Comparison of ENCODE assay signal across 16 cellular contexts in the genomic region with DNA sequence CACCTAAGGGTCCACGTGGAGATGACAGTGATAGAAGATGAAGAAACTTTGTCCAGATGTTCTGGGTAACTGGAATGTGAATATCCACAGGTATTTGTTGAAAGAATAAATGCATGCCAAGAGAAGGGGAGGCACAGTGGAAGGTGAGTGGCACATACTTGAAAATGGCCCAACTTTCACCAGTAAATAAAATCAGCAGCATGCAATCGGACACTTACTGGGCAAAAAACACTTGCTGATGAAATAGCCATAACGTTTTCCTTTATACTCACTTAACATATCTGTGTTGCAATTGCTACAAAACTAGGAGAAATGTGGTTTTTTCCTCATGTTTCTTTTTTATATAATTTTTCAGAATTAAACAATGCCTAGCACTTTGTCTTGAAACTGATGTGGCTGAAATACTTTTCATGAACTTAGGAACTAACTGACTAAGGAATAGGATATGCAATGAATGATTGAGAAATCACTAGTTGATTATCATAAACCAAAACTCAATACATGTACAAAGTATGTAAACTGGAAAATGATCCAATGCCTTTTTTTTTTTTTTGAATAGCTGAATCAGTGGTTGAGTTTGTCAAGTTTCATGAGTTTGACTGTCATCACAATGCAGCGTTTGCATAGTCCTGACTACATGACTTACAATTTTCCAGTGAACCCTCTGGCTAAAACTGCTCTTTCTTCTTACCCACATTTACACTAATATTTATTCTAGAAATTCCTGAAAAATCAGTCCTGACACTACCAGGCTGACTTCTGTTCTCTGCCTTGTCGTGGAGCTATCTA.
DNase-seq lines count a peak whose midpoint lies in the region; ATAC-seq and TF ChIP-seq lines count a peak whose summit lies in the region.
"Had no signal": no experiment of that assay in that cellular context is flagged by ENCODE, and none has a peak within 500 bp of the region (broad histone marks: within the 10 kb centered on the region; RNA-seq: fewer than 3 reads in every experiment).

No MANE protein-coding gene starts in this region.

- H3K27me3 ChIP-seq in IMR-90 (ENCODE audit: control insufficient read depth, insufficient read depth, low read length) (no peaks in the 10 kb centered on the region; the same call in 1 of the 2 replicates), left lung (no peaks in the 10 kb centered on the region), thymus (ENCODE audit: control insufficient read depth, insufficient read depth) (no peaks in the 10 kb centered on the region)

- WGBS in IMR-90 (ENCODE audit: extremely low coverage in 2 of 2, insufficient read length in 1 of 2), 2 experiments, result 10% methylated on average over 2 of the region's 5 CpGs; no CpG with 5 or more reads in 1 of the 2 experiments
- 88% methylated on average over 5 of the region's 5 CpGs for WGBS in thymus

- POLR2A ChIA-PET in IMR-90 (lab: Charles Lee; ENCODE audit: unreplicated experiment), result interaction anchor here (0.6 kb wide), 1 partner anchor 614 kb away, joined by 4 read pairs; no protein-coding TSS in a partner anchor

- no peak overlapping the region for H3K23ac ChIP-seq in IMR-90 (ENCODE audit: low read depth, low read length)

- no peak overlapping the region for H3K4me2 ChIP-seq in IMR-90 (ENCODE audit: low read depth, low read length)

- no peak overlapping the region for H3K27ac Mint-ChIP-seq in activated T-helper 2 cell treated with anti-CD3 and anti-CD28 coated beads, Interferon-gamma antibody, Interleukin-2, Interleukin-4, amounts not matched to agents 10 μg/mL and 5 μg/mL and 100 μg/mL, durations not matched to agents 14 hours and 24 hours and 36 hours
- H3K27ac Mint-ChIP-seq: activated CD4-positive, alpha-beta T cell treated with anti-CD3 and anti-CD28 coated beads for 36 hours; immature natural killer cell had no signal

- no peak overlapping the region for H2BK5ac ChIP-seq in IMR-90 (ENCODE audit: low read depth, low read length, poor library complexity, severe bottlenecking)

- no peaks in the 10 kb centered on the region for H3K9me1 ChIP-seq in IMR-90 (ENCODE audit: insufficient read depth, low read length)

- no peak overlapping the region for H4K91ac ChIP-seq in IMR-90 (ENCODE audit: insufficient read depth, low read depth, low read length)

- no peak overlapping the region for H2AFZ ChIP-seq in IMR-90 (replicated peaks; ENCODE audit: low read length, poor library complexity)
- H2AFZ ChIP-seq: parathyroid adenoma had no signal

- no peak overlapping the region for H2BK15ac ChIP-seq in IMR-90 (ENCODE audit: low read depth, low read length)

- no peaks in the 10 kb centered on the region for H3K79me1 ChIP-seq in IMR-90 (ENCODE audit: low read depth in 1 of 2, low read length in 2 of 2)

- no peak overlapping the region for H2BK120ac ChIP-seq in IMR-90 (ENCODE audit: low read depth, low read length)

- H3K56ac ChIP-seq in IMR-90 (ENCODE audit: extremely low read depth, insufficient read depth, low read length), result no peak overlapping the region

- DNase-seq in IMR-90 (peak; percentile 30), choroid plexus epithelial cell (ENCODE audit: low read depth) (peak; percentile 81), left lung (no peak), hepatic stellate cell (ENCODE audit: low spot score) (no peak)
- DNase-seq in activated T-helper 2 cell treated with anti-CD3 and anti-CD28 coated beads, Interferon-gamma antibody, Interleukin-2, Interleukin-4, amounts not matched to agents 10 μg/mL and 5 μg/mL and 100 μg/mL, durations not matched to agents 14 hours and 24 hours and 36 hours (ENCODE audit: low spot score), result no peak
- DNase-seq: activated CD4-positive, alpha-beta T cell treated with anti-CD3 and anti-CD28 coated beads for 36 hours; activated T-cell treated with anti-CD3 and anti-CD28 coated beads, Interleukin-2, amount 50 U/mL, for 1 hour; dermis blood vessel endothelial cell; GDM1; immature natural killer cell; NCI-H1105 treated with DMSO at 0.1 percent for 48 hours; T-helper 2 cell had no signal

- H3K4me1 ChIP-seq in IMR-90 (ENCODE audit: control insufficient read depth, insufficient read depth, low read length) (peaks cover 2% of the 10 kb centered on the region; the same call in 1 of the 2 replicates), left lung (peaks cover 0 to 5% of the 10 kb centered on the region in 2 donors), thymus (ENCODE audit: control insufficient read depth, insufficient read depth, low read length) (no peaks in the 10 kb centered on the region)
- H3K4me1 ChIP-seq: parathyroid adenoma had no signal

- H2AK9ac ChIP-seq in IMR-90 (replicated peaks; ENCODE audit: low read depth, low read length, poor library complexity), result no peak overlapping the region

- BruUV-seq in IMR-90 (replicated peaks; lab: Mats Ljungman, UMichigan), result no TSS peak

- no peaks in the 10 kb centered on the region for H3K9me3 Mint-ChIP-seq in activated T-helper 2 cell treated with anti-CD3 and anti-CD28 coated beads, Interferon-gamma antibody, Interleukin-2, Interleukin-4, amounts not matched to agents 10 μg/mL and 5 μg/mL and 100 μg/mL, durations not matched to agents 14 hours and 24 hours and 36 hours
- H3K9me3 Mint-ChIP-seq: immature natural killer cell had no signal

- no peak overlapping the region for H4K8ac ChIP-seq in IMR-90 (ENCODE audit: low read depth in 2 of 2, low read length in 2 of 2)

- intact Hi-C loops in IMR-90 (cut with micrococcal nuclease) (no loop called here), left lung (cut with DNase I) (no loop called here)
- intact Hi-C loops in activated T-helper 2 cell treated with anti-CD3 and anti-CD28 coated beads, Interferon-gamma antibody, Interleukin-2, Interleukin-4, amounts not matched to agents 10 μg/mL and 5 μg/mL and 100 μg/mL, durations not matched to agents 14 hours and 24 hours and 36 hours (cut with micrococcal nuclease), result no loop called here

- dilution Hi-C loops in IMR-90 (cut with HindIII; ENCODE audit: low sequenced_read_pairs, unreplicated experiment), result no loop called here

- no peak overlapping the region for H3K4ac ChIP-seq in IMR-90 (ENCODE audit: low read depth, low read length)

- H3K27ac ChIP-seq in IMR-90 (ENCODE audit: insufficient read depth, low read length) (peak overlapping the region; percentile 15; the same call in 1 of the 2 replicates), left lung (no peak overlapping the region), thymus (ENCODE audit: low read depth) (peak overlapping the region; percentile 10)
- H3K27ac ChIP-seq: parathyroid adenoma had no signal

- no peak for TF ChIP-seq RAD21 in IMR-90 (IDR thresholded peaks at IDR 0.05; ENCODE audit: low read length)

- H3K4me1 Mint-ChIP-seq in activated T-helper 2 cell treated with anti-CD3 and anti-CD28 coated beads, Interferon-gamma antibody, Interleukin-2, Interleukin-4, amounts not matched to agents 10 μg/mL and 5 μg/mL and 100 μg/mL, durations not matched to agents 14 hours and 24 hours and 36 hours (ENCODE audit: low read depth), result peaks cover 2% of the 10 kb centered on the region
- H3K4me1 Mint-ChIP-seq: immature natural killer cell had no signal

- ATAC-seq in IMR-90 (ENCODE audit: low read depth), result peak; percentile 70
- ATAC-seq in left lung, result peak; percentile 32
- no peak for ATAC-seq in GM19455 (IDR thresholded peaks at IDR 0.05; ENCODE audit: unreplicated experiment)
- ATAC-seq in GM19023 (IDR thresholded peaks at IDR 0.05; ENCODE audit: unreplicated experiment), result no peak
- ATAC-seq: activated CD4-positive, alpha-beta T cell treated with anti-CD3 and anti-CD28 coated beads for 36 hours had no signal

- no peak overlapping the region for H4K5ac ChIP-seq in IMR-90 (ENCODE audit: low read depth, low read length)

- H2AK5ac ChIP-seq in IMR-90 (ENCODE audit: low read depth, low read length), result no peak overlapping the region

- no peaks in the 10 kb centered on the region for H3K9me3 ChIP-seq in IMR-90 (ENCODE audit: control insufficient read depth, insufficient read depth, low read length)
- H3K9me3 ChIP-seq in left lung, result no peaks in the 10 kb centered on the region
- H3K9me3 ChIP-seq in thymus (ENCODE audit: control insufficient read depth), result no peaks in the 10 kb centered on the region

- no peaks in the 10 kb centered on the region for H3K27me3 Mint-ChIP-seq in activated T-helper 2 cell treated with anti-CD3 and anti-CD28 coated beads, Interferon-gamma antibody, Interleukin-2, Interleukin-4, amounts not matched to agents 10 μg/mL and 5 μg/mL and 100 μg/mL, durations not matched to agents 14 hours and 24 hours and 36 hours (ENCODE audit: low read depth)

- no peak for TF ChIP-seq POLR2A in IMR-90 (IDR thresholded peaks at IDR 0.05; ENCODE audit: low read depth, low read length)

- H3K4me3 Mint-ChIP-seq in activated T-helper 2 cell treated with anti-CD3 and anti-CD28 coated beads, Interferon-gamma antibody, Interleukin-2, Interleukin-4, amounts not matched to agents 10 μg/mL and 5 μg/mL and 100 μg/mL, durations not matched to agents 14 hours and 24 hours and 36 hours (ENCODE audit: low read depth), result no peak overlapping the region
- H3K4me3 Mint-ChIP-seq: activated CD4-positive, alpha-beta T cell treated with anti-CD3 and anti-CD28 coated beads for 36 hours; immature natural killer cell had no signal

- CTCF ChIA-PET in IMR-90 (lab: Yijun Ruan, JAX), result interaction anchor here (0.6 to 1.8 kb wide), 2 partner anchors 8 to 13 kb away, joined by 4 to 6 read pairs; no protein-coding TSS in a partner anchor

- H2BK20ac ChIP-seq in IMR-90 (ENCODE audit: low read depth, low read length), result no peak overlapping the region

- H3K18ac ChIP-seq in IMR-90 (ENCODE audit: low read depth, low read length), result no peak overlapping the region

- in situ Hi-C loops in IMR-90 (cut with MboI; ENCODE audit: low sequenced_read_pairs), result no loop called here

- H3K4me3 ChIP-seq in IMR-90 (ENCODE audit: insufficient read depth, low read depth, low read length) (no peak overlapping the region), choroid plexus epithelial cell (ENCODE audit: low read depth, low read length) (no peak overlapping the region), left lung (no peak overlapping the region), thymus (ENCODE audit: low read length) (no peak overlapping the region)

- no peak overlapping the region for H3K14ac ChIP-seq in IMR-90 (replicated peaks; ENCODE audit: low read depth, low read length)

- H3K36me3 ChIP-seq in IMR-90 (ENCODE audit: control insufficient read depth, insufficient read depth, low read length), result no peaks in the 10 kb centered on the region
- H3K36me3 ChIP-seq in left lung, result no peaks in the 10 kb centered on the region
- H3K36me3 ChIP-seq in thymus (ENCODE audit: control insufficient read depth, insufficient read depth), result no peaks in the 10 kb centered on the region

- no peak overlapping the region for H3K9ac ChIP-seq in IMR-90 (ENCODE audit: low read depth, low read length)
- H3K9ac ChIP-seq: parathyroid adenoma had no signal

- H3K36me3 Mint-ChIP-seq in activated T-helper 2 cell treated with anti-CD3 and anti-CD28 coated beads, Interferon-gamma antibody, Interleukin-2, Interleukin-4, amounts not matched to agents 10 μg/mL and 5 μg/mL and 100 μg/mL, durations not matched to agents 14 hours and 24 hours and 36 hours (ENCODE audit: low read depth), result no peaks in the 10 kb centered on the region
- H3K36me3 Mint-ChIP-seq: immature natural killer cell had no signal

- TF ChIP-seq CTCF in IMR-90 (conservative IDR thresholded peaks at IDR 0.05; ENCODE audit: low read depth, low read length), result no peak
- no peak for TF ChIP-seq CTCF in choroid plexus epithelial cell (conservative IDR thresholded peaks at IDR 0.05; ENCODE audit: low read depth, low read length)
- TF ChIP-seq CTCF in left lung (IDR thresholded peaks at IDR 0.05), result no peak

- H4K20me1 ChIP-seq in IMR-90 (ENCODE audit: insufficient read depth, low read length), result no peaks in the 10 kb centered on the region

Comparison
In these comparisons a context has a peak if more than half of its experiments do, and no peak if none do; other contexts are left out.
1. ATAC-seq: peak in IMR-90 (single experiment) and left lung (single experiment); none in GM19455 (single experiment) and GM19023 (single experiment).
2. DNase-seq: peak in IMR-90 (single experiment) and choroid plexus epithelial cell (single experiment); none in left lung (0 of 2), activated T-helper 2 cell treated with anti-CD3 and anti-CD28 coated beads, Interferon-gamma antibody, Interleukin-2, Interleukin-4, amounts not matched to agents 10 μg/mL and 5 μg/mL and 100 μg/mL, durations not matched to agents 14 hours and 24 hours and 36 hours (single experiment) and hepatic stellate cell (single experiment).
3. H3K27ac ChIP-seq: peak in IMR-90 (single experiment) and thymus (single experiment); none in left lung (0 of 2).